1 cellular context compared by ENCODE assay signal in genomic region chr22:29214232-29214631, GRCh38.
TF ChIP-seq lines count a peak whose summit lies in the region.

No MANE protein-coding gene starts in this region.

TF ChIP-seq in GM12878, 131 proteins besides CTCF, POLR2A, EP300 and RAD21:
- TF ChIP-seq POLR2AphosphoS2 (IDR thresholded peaks at IDR 0.05; ENCODE audit: low read depth, low read length) (0 out of 2 replicates have a peak, but pooled peaks have one; percentile 28), IKZF1 (conservative IDR thresholded peaks at IDR 0.05) (no peak), ASH2L (IDR thresholded peaks at IDR 0.05; ENCODE audit: borderline replicate concordance, low read depth) (no peak), CEBPB (IDR thresholded peaks at IDR 0.05; ENCODE audit: borderline replicate concordance in 1 of 2, low read depth in 2 of 2, low read length in 2 of 2) (no peak)
TF ChIP-seq in GM12878: peak in this region for 1.
